Comparison of ENCODE assay signal across 21 cellular contexts in genomic region chr1:186531561-186532165, GRCh38.
A peak's percentile ranks its signal among the peaks of the same experiment; 100 is the strongest.
DNase-seq lines count a peak whose midpoint lies in the region; ATAC-seq and TF ChIP-seq lines count a peak whose summit lies in the region.
"Had no signal": no experiment of that assay in that cellular context is flagged by ENCODE, and none has a peak within 500 bp of the region (broad histone marks: within the 10 kb centered on the region; RNA-seq: fewer than 3 reads in every experiment).

No MANE protein-coding gene starts in this region.

- H3K4me1 ChIP-seq in body of pancreas: no peaks in the 10 kb centered on the region
- H3K4me1 ChIP-seq: neural progenitor cell, testis had no signal

- H3K27ac ChIP-seq in body of pancreas: no peak overlapping the region
- H3K27ac ChIP-seq: neural progenitor cell, testis had no signal

- no peaks in the 10 kb centered on the region for H3K9me3 ChIP-seq in body of pancreas
- H3K9me3 ChIP-seq: testis had no signal

- no peak for TF ChIP-seq POLR2A in body of pancreas (IDR thresholded peaks at IDR 0.05)

- no peak overlapping the region for H3K4me3 Mint-ChIP-seq in stimulated activated memory B cell treated with anti-CD40 and anti-IgM and Interleukin-4, amounts not matched to agents 10 μg/mL and 1 μg/mL and 100 μg/mL, for 72 hours
- H3K4me3 Mint-ChIP-seq: CD4-positive, CD25-positive, alpha-beta regulatory T cell; effector memory CD8-positive, alpha-beta T cell; mesothelial cell of epicardium; neural progenitor cell; T-cell; WTC11 had no signal

- TF ChIP-seq CTCF in AG10803 (conservative IDR thresholded peaks at IDR 0.05; ENCODE audit: low read length) (no peak), foreskin fibroblast (IDR thresholded peaks at IDR 0.05; ENCODE audit: low read depth, low read length) (no peak), body of pancreas (IDR thresholded peaks at IDR 0.05) (no peak)

- H3K4me3 ChIP-seq in AG10803 (ENCODE audit: low read length) (no peak overlapping the region), foreskin fibroblast (ENCODE audit: low read depth in 1 of 2, low read length in 2 of 2) (no peak overlapping the region), body of pancreas (no peak overlapping the region)
- H3K4me3 ChIP-seq: neural progenitor cell, testis had no signal

- peak; percentile 70 for DNase-seq in AG10803 (ENCODE audit: low read depth)
- peak; percentile 46 for DNase-seq in HS-27A (ENCODE audit: low read depth)
- peak; percentile 13 for DNase-seq in UCSD-AML1 (lab: John Stamatoyannopoulos, UW; ENCODE audit: unreplicated experiment)
- peak; percentile 29 to 45 for DNase-seq in foreskin fibroblast
- DNase-seq in SHP77 treated with DMSO at 0.1 percent for 48 hours (lab: John Stamatoyannopoulos, UW): no peak
- no peak for DNase-seq in body of pancreas
- DNase-seq: activated CD4-positive, alpha-beta T cell treated with anti-CD3 and anti-CD28 coated beads, Interleukin-2, amount 50 U/mL, for 48 hours; activated T-cell treated with anti-CD3 and anti-CD28 coated beads for 4 hours; amygdala; CD4-positive, CD25-positive, alpha-beta regulatory T cell; effector memory CD8-positive, alpha-beta T cell; Karpas-422; NCI-H1417; NCI-H526 treated with DMSO at 0.1 percent for 48 hours; T-cell; testis had no signal

- H3K36me3 ChIP-seq in body of pancreas (replicated peaks in 1 of 2; ENCODE audit: insufficient read depth in 1 of 2, low read depth in 2 of 2): no peaks in the 10 kb centered on the region
- H3K36me3 ChIP-seq: neural progenitor cell had no signal

- H3K9me3 Mint-ChIP-seq in stimulated activated memory B cell treated with anti-CD40 and anti-IgM and Interleukin-4, amounts not matched to agents 10 μg/mL and 1 μg/mL and 100 μg/mL, for 72 hours: no peaks in the 10 kb centered on the region
- H3K9me3 Mint-ChIP-seq: neural progenitor cell had no signal

- no peak overlapping the region for H3K27ac Mint-ChIP-seq in stimulated activated memory B cell treated with anti-CD40 and anti-IgM and Interleukin-4, amounts not matched to agents 10 μg/mL and 1 μg/mL and 100 μg/mL, for 72 hours
- H3K27ac Mint-ChIP-seq: CD4-positive, CD25-positive, alpha-beta regulatory T cell; effector memory CD8-positive, alpha-beta T cell; mesothelial cell of epicardium; neural progenitor cell; T-cell; WTC11 had no signal

- intact Hi-C loops in body of pancreas (cut with DNase I): no loop called here

- H3K27me3 ChIP-seq in body of pancreas: no peaks in the 10 kb centered on the region
- H3K27me3 ChIP-seq: neural progenitor cell, testis had no signal

- H3K27me3 Mint-ChIP-seq in stimulated activated memory B cell treated with anti-CD40 and anti-IgM and Interleukin-4, amounts not matched to agents 10 μg/mL and 1 μg/mL and 100 μg/mL, for 72 hours: peaks cover 38% of the 10 kb centered on the region

- no peaks in the 10 kb centered on the region for H3K4me1 Mint-ChIP-seq in stimulated activated memory B cell treated with anti-CD40 and anti-IgM and Interleukin-4, amounts not matched to agents 10 μg/mL and 1 μg/mL and 100 μg/mL, for 72 hours
- H3K4me1 Mint-ChIP-seq: CD4-positive, CD25-positive, alpha-beta regulatory T cell; mesothelial cell of epicardium; neural progenitor cell; T-cell; WTC11 had no signal

- WGBS in body of pancreas, 2 donors: 65 to 100% methylated on average over 1 of the region's 1 CpG

- H3K36me3 Mint-ChIP-seq in stimulated activated memory B cell treated with anti-CD40 and anti-IgM and Interleukin-4, amounts not matched to agents 10 μg/mL and 1 μg/mL and 100 μg/mL, for 72 hours: peaks cover 23% of the 10 kb centered on the region
- H3K36me3 Mint-ChIP-seq: CD4-positive, CD25-positive, alpha-beta regulatory T cell; neural progenitor cell; WTC11 had no signal

- no peak for ATAC-seq in HG02840 (IDR thresholded peaks at IDR 0.05; ENCODE audit: low FRiP score, unreplicated experiment)
- no peak for ATAC-seq in stimulated activated memory B cell treated with anti-CD40 and anti-IgM and Interleukin-4, amounts not matched to agents 10 μg/mL and 1 μg/mL and 100 μg/mL, for 72 hours
- ATAC-seq in body of pancreas: no peak
- ATAC-seq: effector memory CD8-positive, alpha-beta T cell; T-cell; WTC11 had no signal

Comparison
In these comparisons a context has a peak if more than half of its experiments do, and no peak if none do; other contexts are left out.
1. DNase-seq: peak in AG10803 (single experiment), HS-27A (single experiment), UCSD-AML1 (single experiment) and foreskin fibroblast (2 of 2); none in SHP77 treated with DMSO at 0.1 percent for 48 hours (single experiment) and body of pancreas (0 of 4).